1 cellular context compared by ENCODE assay signal in genomic region chr3:180679178-180680096, GRCh38.
TF ChIP-seq lines count a peak whose summit lies in the region.

Gene CCDC39 (minus strand): TSS chr3:180679489. CDS start chr3:180679380, 109 bp downstream.

TF ChIP-seq in H1, 55 proteins besides CTCF, POLR2A, EP300 and RAD21 (continued from another document):
- TF ChIP-seq GABPA (IDR thresholded peaks at IDR 0.05; ENCODE audit: borderline replicate concordance, insufficient read depth, low read length): peak; percentile 88
- TF ChIP-seq, protein P1, sequence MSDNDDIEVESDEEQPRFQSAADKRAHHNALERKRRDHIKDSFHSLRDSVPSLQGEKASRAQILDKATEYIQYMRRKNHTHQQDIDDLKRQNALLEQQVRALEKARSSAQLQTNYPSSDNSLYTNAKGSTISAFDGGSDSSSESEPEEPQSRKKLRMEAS (IDR thresholded peaks at IDR 0.05): 0 out of 2 replicates have a peak, but pooled peaks have one; percentile 21
- TF ChIP-seq SIN3A (conservative IDR thresholded peaks at IDR 0.05 in 1 of 2, IDR thresholded peaks at IDR 0.05 in 1 of 2; ENCODE audit: low read depth in 1 of 2, low read length in 2 of 2): peak; percentile 88 to 97; a peak in 3 of 4 replicates
- TF ChIP-seq SAP30 (IDR thresholded peaks at IDR 0.05; ENCODE audit: insufficient read depth, insufficient replicate concordance, low read length): peak; percentile 98
- no peak for TF ChIP-seq EGR1 (IDR thresholded peaks at IDR 0.05; ENCODE audit: borderline replicate concordance, low read depth, low read length)
- TF ChIP-seq, protein P2, sequence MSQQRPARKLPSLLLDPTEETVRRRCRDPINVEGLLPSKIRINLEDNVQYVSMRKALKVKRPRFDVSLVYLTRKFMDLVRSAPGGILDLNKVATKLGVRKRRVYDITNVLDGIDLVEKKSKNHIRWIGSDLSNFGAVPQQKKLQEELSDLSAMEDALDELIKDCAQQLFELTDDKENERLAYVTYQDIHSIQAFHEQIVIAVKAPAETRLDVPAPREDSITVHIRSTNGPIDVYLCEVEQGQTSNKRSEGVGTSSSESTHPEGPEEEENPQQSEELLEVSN (IDR thresholded peaks at IDR 0.05): peak; percentile 47
- TF ChIP-seq EZH2 (IDR thresholded peaks at IDR 0.05; ENCODE audit: low read depth, low read length, severe bottlenecking): peak; percentile 6
- peak; percentile 21; the same call in 1 of the 2 replicates for TF ChIP-seq POLR2AphosphoS5 (IDR thresholded peaks at IDR 0.05; ENCODE audit: low read depth, low read length)
- no peak for TF ChIP-seq TAF7 (optimal IDR thresholded peaks at IDR 0.05; ENCODE audit: borderline replicate concordance, low read depth, low read length)
